ENCODE assay signal across 1 cellular context in the genomic region with DNA sequence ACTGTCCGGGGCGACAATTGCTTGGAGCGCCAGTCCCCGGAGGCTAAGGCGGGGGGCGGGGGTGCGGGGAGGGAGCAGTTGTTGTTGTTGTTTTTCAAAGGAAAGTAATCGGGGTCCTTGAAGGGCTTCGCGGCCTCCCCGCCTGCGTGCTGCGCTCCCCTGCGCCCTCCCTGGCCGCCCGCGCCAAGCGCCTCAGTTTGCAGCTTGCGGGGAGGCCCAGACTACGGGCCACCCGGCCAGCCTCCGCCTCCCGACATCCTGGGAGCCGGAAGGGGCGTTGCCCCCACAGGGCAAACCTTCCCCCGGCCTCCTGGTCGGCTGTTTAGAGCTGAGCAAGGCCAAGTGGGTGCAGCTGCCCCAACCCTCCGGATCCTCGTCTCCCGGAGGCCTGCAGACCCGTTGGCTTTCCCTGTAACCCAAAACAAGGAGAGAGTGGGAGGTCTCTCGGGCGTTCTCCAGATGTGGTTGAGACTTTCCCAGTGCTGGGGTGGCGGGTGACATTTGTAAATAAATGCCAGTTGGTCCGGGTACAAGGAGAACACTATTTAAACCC.
TF ChIP-seq lines count a peak whose summit lies in the region.

No MANE protein-coding gene starts in this region.

TF ChIP-seq in A549, 52 proteins besides CTCF, POLR2A, EP300 and RAD21 (continued from another document):
- TF ChIP-seq MYC (IDR thresholded peaks at IDR 0.05; ENCODE audit: borderline replicate concordance, low read length) (no peak), NFE2L2 (conservative IDR thresholded peaks at IDR 0.05; ENCODE audit: low read length) (no peak), FOSL2 (IDR thresholded peaks at IDR 0.05) (no peak), FOSL2 (CRISPR knock-in tag; IDR thresholded peaks at IDR 0.05) (no peak), ZFP36 (IDR thresholded peaks at IDR 0.05; ENCODE audit: borderline replicate concordance, partially characterized antibody) (no peak), FOSB (CRISPR knock-in tag; IDR thresholded peaks at IDR 0.05) (no peak), ZNF302 (CRISPR knock-in tag; IDR thresholded peaks at IDR 0.05) (no peak), CHD2 (IDR thresholded peaks at IDR 0.05; ENCODE audit: low read length, partially characterized antibody) (no peak), JUN (IDR thresholded peaks at IDR 0.05) (peak; percentile 73 to 86; a peak in 2 of 5 replicates)
- TF ChIP-seq, protein P1, sequence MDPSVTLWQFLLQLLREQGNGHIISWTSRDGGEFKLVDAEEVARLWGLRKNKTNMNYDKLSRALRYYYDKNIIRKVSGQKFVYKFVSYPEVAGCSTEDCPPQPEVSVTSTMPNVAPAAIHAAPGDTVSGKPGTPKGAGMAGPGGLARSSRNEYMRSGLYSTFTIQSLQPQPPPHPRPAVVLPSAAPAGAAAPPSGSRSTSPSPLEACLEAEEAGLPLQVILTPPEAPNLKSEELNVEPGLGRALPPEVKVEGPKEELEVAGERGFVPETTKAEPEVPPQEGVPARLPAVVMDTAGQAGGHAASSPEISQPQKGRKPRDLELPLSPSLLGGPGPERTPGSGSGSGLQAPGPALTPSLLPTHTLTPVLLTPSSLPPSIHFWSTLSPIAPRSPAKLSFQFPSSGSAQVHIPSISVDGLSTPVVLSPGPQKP (IDR thresholded peaks at IDR 0.05; ENCODE audit: low read depth, low read length) = no peak
